Comparison of ENCODE assay signal across 8 cellular contexts in genomic region chr4:1870578-1871443, GRCh38. TPM values are rescaled to one million over a fixed set of nuclear protein-coding genes. Genes with fewer than 3 reads are reported as not detected.
A peak's percentile ranks its signal among the peaks of the same experiment; 100 is the strongest.
DNase-seq lines count a peak whose midpoint lies in the region; ATAC-seq, FAIRE-seq and TF ChIP-seq lines count a peak whose summit lies in the region.

Gene NSD2 (plus strand): TSS chr4:1871393. CDS start chr4:1900655, 29,262 bp downstream.

- H3K36me3 Mint-ChIP-seq in Caco-2 (ENCODE audit: insufficient read depth, unreplicated experiment): peaks cover 13% of the 10 kb centered on the region

- H3K4me1 ChIP-seq in Caco-2 (peaks cover 55% of the 10 kb centered on the region), OCI-LY1 (ENCODE audit: insufficient read depth, low read length, severe bottlenecking) (peaks cover 34% of the 10 kb centered on the region), endothelial cell of umbilical vein (ENCODE audit: control insufficient read depth, extremely low read depth, insufficient read depth, low read length) (peaks cover 17% of the 10 kb centered on the region)

- H3K36me3 ChIP-seq in Caco-2 (ENCODE audit: control insufficient read depth, insufficient read depth, low read length) (no peaks in the 10 kb centered on the region), OCI-LY1 (ENCODE audit: insufficient read depth, low read length) (no peaks in the 10 kb centered on the region), endothelial cell of umbilical vein (ENCODE audit: control insufficient read depth in 2 of 2, extremely low read depth in 1 of 2, insufficient read depth in 2 of 2, low read length in 2 of 2) (no peaks in the 10 kb centered on the region)

- CTCF ChIA-PET in Caco-2 (lab: Charles Lee) (interaction anchor here (0.5 kb wide), 1 partner anchor 164 kb away, joined by 4 read pairs; no protein-coding TSS in a partner anchor), endothelial cell of umbilical vein (lab: Charles Lee) (interaction anchor here (1.3 to 2.0 kb wide), 4 partner anchors 11 to 178 kb away, joined by 3 to 11 read pairs (median 6); partner anchors contain the start of gene LETM1)

- intact Hi-C loops in Caco-2 (cut with micrococcal nuclease; ENCODE audit: unreplicated experiment): loop anchor here (2.0 to 5.0 kb wide), 2 partner anchors 28 to 41 kb away; no protein-coding TSS in a partner anchor
- intact Hi-C loops in endothelial cell of umbilical vein (cut with micrococcal nuclease): loop anchor here (1.0 kb wide), 2 partner anchors 15 to 28 kb away; partner anchors contain the start of gene LETM1

- H3K9me1 ChIP-seq in endothelial cell of umbilical vein (replicated peaks; ENCODE audit: control insufficient read depth, extremely low read depth, insufficient read depth, low read length): no peaks in the 10 kb centered on the region

- TF ChIP-seq CTCF in Caco-2 (IDR thresholded peaks at IDR 0.05; ENCODE audit: insufficient read depth in 1 of 2, low read depth in 1 of 2, low read length in 1 of 2, severe bottlenecking in 1 of 2, unreplicated experiment in 1 of 2) (no peak), OCI-LY1 (IDR thresholded peaks at IDR 0.05; ENCODE audit: low read length) (no peak), endothelial cell of umbilical vein (IDR thresholded peaks at IDR 0.05; ENCODE audit: extremely low read depth in 1 of 2, insufficient read depth in 1 of 2, low read depth in 1 of 2, low read length in 2 of 2) (no peak)

- peak within 1 kb of the TSS; percentile 93 for H3K4me3 Mint-ChIP-seq in Caco-2 (ENCODE audit: unreplicated experiment)

- peak within 1 kb of the TSS; percentile 83 for H3K4me2 ChIP-seq in OCI-LY1 (ENCODE audit: low read length)
- peak within 1 kb of the TSS; percentile 96 for H3K4me2 ChIP-seq in endothelial cell of umbilical vein (ENCODE audit: insufficient read depth, low read length)

- H3F3A ChIP-seq in OCI-LY1 (ENCODE audit: insufficient read depth, low read length): no peaks in the 10 kb centered on the region

- H3K27ac Mint-ChIP-seq in Caco-2 (ENCODE audit: unreplicated experiment): peak within 1 kb of the TSS; percentile 89

- peaks cover 37% of the 10 kb centered on the region for H3K79me2 ChIP-seq in OCI-LY1 (ENCODE audit: insufficient read depth, low read length)
- H3K79me2 ChIP-seq in endothelial cell of umbilical vein (ENCODE audit: control insufficient read depth, insufficient read depth, low read length): peaks cover 42% of the 10 kb centered on the region

- BruUV-seq in Caco-2 (replicated peaks; lab: Mats Ljungman, UMichigan) (no TSS peak), endothelial cell of umbilical vein (replicated peaks; lab: Mats Ljungman, UMichigan) (no TSS peak)

- H3K27ac ChIP-seq in OCI-LY1 (ENCODE audit: low read depth, low read length, poor library complexity, severe bottlenecking) (peak within 1 kb of the TSS; percentile 82), endothelial cell of umbilical vein (ENCODE audit: insufficient read depth, low read depth, low read length) (peak within 1 kb of the TSS; percentile 93)

- no peak within 1 kb of the TSS for H2AFZ ChIP-seq in OCI-LY1 (ENCODE audit: low read length)
- H2AFZ ChIP-seq in endothelial cell of umbilical vein (ENCODE audit: low read depth, low read length): peak within 1 kb of the TSS; percentile 67

- H3K4me3 ChIP-seq in Caco-2 (ENCODE audit: low read depth, low read length): peak within 1 kb of the TSS; percentile 69
- H3K4me3 ChIP-seq in OCI-LY1 (ENCODE audit: low read depth, low read length, poor library complexity, severe bottlenecking): peak within 1 kb of the TSS; percentile 97
- peak within 1 kb of the TSS; percentile 78 to 95 (median 86) for H3K4me3 ChIP-seq in endothelial cell of umbilical vein (replicated peaks in 1 of 3; ENCODE audit: insufficient read depth in 1 of 3, low read depth in 1 of 3, low read length in 3 of 3)

- H4K20me1 ChIP-seq in OCI-LY1 (ENCODE audit: insufficient read depth, low read length): no peaks in the 10 kb centered on the region; the same call in 1 of the 2 replicates
- peaks cover 3% of the 10 kb centered on the region for H4K20me1 ChIP-seq in endothelial cell of umbilical vein (replicated peaks; ENCODE audit: control insufficient read depth, extremely low read depth, insufficient read depth, low read length)

- no peaks in the 10 kb centered on the region for H3K27me3 Mint-ChIP-seq in Caco-2 (ENCODE audit: insufficient read depth, unreplicated experiment)

- H3K9me3 ChIP-seq in Caco-2 (no peaks in the 10 kb centered on the region), OCI-LY1 (ENCODE audit: low read length) (no peaks in the 10 kb centered on the region), endothelial cell of umbilical vein (replicated peaks; ENCODE audit: control insufficient read depth, insufficient read depth, low read length) (no peaks in the 10 kb centered on the region)

- POLR2A ChIA-PET in Caco-2 (lab: Charles Lee) (interaction anchor here (0.6 to 1.7 kb wide), 5 partner anchors 15 to 159 kb away, joined by 3 to 16 read pairs (median 5); partner anchors contain the start of genes LETM1 and SLBP), endothelial cell of umbilical vein (lab: Charles Lee) (interaction anchor here (0.6 to 0.7 kb wide), 2 partner anchors 9 to 97 kb away, joined by 3 to 4 read pairs; no protein-coding TSS in a partner anchor)

- peak; percentile 44 for FAIRE-seq in endothelial cell of umbilical vein (lab: Jason Lieb, UNC)

- DNase-seq in Caco-2 (peak; percentile 87 to 95), HUDEP-2 (lab: John Stamatoyannopoulos, UW; ENCODE audit: unreplicated experiment in 76 of 76) (peak in 73 of 76 experiments; percentile 44 to 97 (median 81)), endothelial cell of umbilical vein (ENCODE audit: low read depth, low spot score) (peak; percentile 81), middle frontal gyrus (ENCODE audit: extremely low spot score, low spot score) (peak; percentile 77)
- DNase-seq in activated CD8-positive, alpha-beta memory T cell treated with anti-CD3 and anti-CD28 coated beads, Interleukin-2, amount 50 U/mL, for 4 hours: peak; percentile 93
- DNase-seq in stimulated activated CD8-positive, alpha-beta memory T cell treated with anti-CD3 and anti-CD28 coated beads, Interleukin-2, amount 100 ng/mL, for 1 hour (ENCODE audit: low read depth in 2 of 2): peak; percentile 82 to 84

- no peaks in the 10 kb centered on the region for H3K9me2 ChIP-seq in OCI-LY1 (ENCODE audit: low read depth, low read length)

- H3K9ac ChIP-seq in OCI-LY1 (ENCODE audit: low read length): peak within 1 kb of the TSS; percentile 99
- peak within 1 kb of the TSS; percentile 87 for H3K9ac ChIP-seq in endothelial cell of umbilical vein (replicated peaks; ENCODE audit: extremely low read depth, insufficient read depth, low read length)

- peaks cover 21% of the 10 kb centered on the region for H3K4me1 Mint-ChIP-seq in Caco-2 (ENCODE audit: low read depth, unreplicated experiment)

- ATAC-seq in GM21390 (IDR thresholded peaks at IDR 0.05; ENCODE audit: unreplicated experiment): peak; percentile 64

- H3K27me3 ChIP-seq in Caco-2 (replicated peaks; ENCODE audit: control insufficient read depth, insufficient read depth, low read length): no peaks in the 10 kb centered on the region
- no peaks in the 10 kb centered on the region for H3K27me3 ChIP-seq in OCI-LY1 (ENCODE audit: insufficient read depth, low read length)
- peaks cover 0 to 1% of the 10 kb centered on the region in 2 experiments for H3K27me3 ChIP-seq in endothelial cell of umbilical vein (ENCODE audit: control insufficient read depth in 2 of 2, insufficient read depth in 2 of 2, low read length in 2 of 2)

- dilution Hi-C loops in endothelial cell of umbilical vein (cut with MboI; ENCODE audit: extremely low pct_ligation_motif_present, low sequenced_read_pairs): no loop called here

- no peaks in the 10 kb centered on the region for H3K9me3 Mint-ChIP-seq in Caco-2 (ENCODE audit: unreplicated experiment)

- TF ChIP-seq POLR2A in endothelial cell of umbilical vein (IDR thresholded peaks at IDR 0.05; ENCODE audit: low read depth, low read length): peak; percentile 93

TF ChIP-seq in endothelial cell of umbilical vein, 7 proteins besides CTCF, POLR2A, EP300 and RAD21:
- TF ChIP-seq FOS (IDR thresholded peaks at IDR 0.05; ENCODE audit: borderline replicate concordance, insufficient read depth, low read length): no peak
- TF ChIP-seq JUN (IDR thresholded peaks at IDR 0.05; ENCODE audit: borderline replicate concordance, insufficient read depth, insufficient read length, low read depth): no peak
- TF ChIP-seq POLR2AphosphoS5 (IDR thresholded peaks at IDR 0.05; ENCODE audit: insufficient read depth, low read depth, low read length): peak; percentile 82
- TF ChIP-seq EZH2 (IDR thresholded peaks at IDR 0.05; ENCODE audit: borderline replicate concordance, low read depth, low read length, severe bottlenecking): no peak
- TF ChIP-seq GATA2 (IDR thresholded peaks at IDR 0.05; ENCODE audit: insufficient read depth, insufficient read length, low read depth, low read length): no peak

RNA-seq across cellular contexts. Expression of gene NSD2, which starts in this region (rescaled TPM):
- 113 and 122 TPM in 2 replicates for total RNA-seq in Caco-2 (2022)
- 152 and 171 TPM in 2 replicates for total RNA-seq in endothelial cell of umbilical vein
- polyA plus RNA-seq in endothelial cell of umbilical vein: 31.3 and 31.6 TPM in 2 replicates
- 41.5 and 42.1 TPM in 2 replicates for polyA plus RNA-seq in endothelial cell of umbilical vein (2011; cell fraction: cytosol; rRNA removed)
- 148 and 191 TPM in 2 replicates for polyA plus RNA-seq in endothelial cell of umbilical vein (2011; cell fraction: nucleus; rRNA removed)
- polyA plus RNA-seq in endothelial cell of umbilical vein (2012): 40.1 and 68.6 TPM in 2 replicates
- 82.5 and 105 TPM in 2 replicates for polyA minus RNA-seq in endothelial cell of umbilical vein
- polyA minus RNA-seq in endothelial cell of umbilical vein (2011; cell fraction: cytosol; rRNA and poly(A)+ RNA removed): 49.8 TPM
- polyA minus RNA-seq in endothelial cell of umbilical vein (2011; cell fraction: nucleus; rRNA and poly(A)+ RNA removed): 89.9 and 115 TPM in 2 replicates

Comparison
In these comparisons a context has a peak if more than half of its experiments do, and no peak if none do; other contexts are left out.
1. Peak in every context shown above with its lines: DNase-seq, ATAC-seq, H3K4me3 ChIP-seq and H3K27ac ChIP-seq.